ENCODE assay signal across 8 cellular contexts in genomic region chr2:74250189-74250631, GRCh38. TPM values are rescaled to one million over a fixed set of nuclear protein-coding genes. Genes with fewer than 3 reads are reported as not detected.
DNase-seq lines count a peak whose midpoint lies in the region; ATAC-seq, FAIRE-seq and TF ChIP-seq lines count a peak whose summit lies in the region.

No MANE protein-coding gene starts in this region.

- DNase-seq in AG20443 (ENCODE audit: low spot score) (peak; percentile 76), GM18507 (ENCODE audit: extremely low spot score, insufficient read length, low read depth) (peak; percentile 55), NT2/D1 (ENCODE audit: low read depth, low spot score) (peak; percentile 44), activated T-cell treated with anti-CD3 and anti-CD28 coated beads for 4 hours (peak; percentile 34), fibroblast of mammary gland (ENCODE audit: low read depth) (peak; percentile 44), ovary (peak; percentile 30 to 65 (median 49)), aorta (no peak)

- no peak for TF ChIP-seq EP300 in ovary (IDR thresholded peaks at IDR 0.05)

- H3K27ac ChIP-seq in ovary (no peak overlapping the region), aorta (ENCODE audit: low read depth in 1 of 2, low read length in 2 of 2) (no peak overlapping the region)

- TF ChIP-seq CTCF in fibroblast of mammary gland (conservative IDR thresholded peaks at IDR 0.05; ENCODE audit: control insufficient read depth, insufficient read depth, low read depth, low read length) (peak; percentile 74), ovary (IDR thresholded peaks at IDR 0.05) (peak; percentile 46 to 52 (median 47))

- H3K27me3 ChIP-seq in NT2/D1 (ENCODE audit: insufficient read depth, insufficient read length): no peaks in the 10 kb centered on the region
- no peaks in the 10 kb centered on the region for H3K27me3 ChIP-seq in ovary
- H3K27me3 ChIP-seq in aorta (ENCODE audit: control insufficient read depth in 1 of 2, insufficient read depth in 2 of 2, low read length in 1 of 2): no peaks in the 10 kb centered on the region

- no peaks in the 10 kb centered on the region for H3K4me1 ChIP-seq in NT2/D1 (ENCODE audit: insufficient read depth, insufficient read length)
- no peaks in the 10 kb centered on the region for H3K4me1 ChIP-seq in ovary (ENCODE audit: insufficient read depth)
- peaks cover 0 to 6% of the 10 kb centered on the region in 2 donors for H3K4me1 ChIP-seq in aorta (ENCODE audit: control insufficient read depth in 1 of 2, insufficient read depth in 2 of 2, low read length in 2 of 2)

- intact Hi-C loops in ovary (cut with DNase I): loop anchor here in 1 of 4 donors (10.0 kb wide), 1 partner anchor 105 kb away; the partner anchor contains the start of gene BOLA3
- intact Hi-C loops in aorta (cut with DNase I): loop anchor here (5.0 to 10.0 kb wide), 3 partner anchors 53 to 85 kb away; partner anchors contain the start of gene MTHFD2 (in 1 of the 2)

- H3K9me3 ChIP-seq in NT2/D1 (ENCODE audit: insufficient read depth, low read length): no peaks in the 10 kb centered on the region
- no peaks in the 10 kb centered on the region for H3K9me3 ChIP-seq in ovary
- H3K9me3 ChIP-seq in aorta (ENCODE audit: control insufficient read depth, low read length): no peaks in the 10 kb centered on the region

- no peak overlapping the region for H3K9ac ChIP-seq in NT2/D1 (ENCODE audit: insufficient read length, low read depth)

- FAIRE-seq in GM18507 (lab: Jason Lieb, UNC): peak; percentile 56

- no peak for TF ChIP-seq POLR2A in ovary (IDR thresholded peaks at IDR 0.05)

- 22 to 26% (median 24%) methylated on average over 10 of the region's 10 CpGs for WGBS in ovary, 3 donors
- 36 to 38% methylated on average over 10 of the region's 10 CpGs for WGBS in aorta, 2 donors

- H3K4me3 ChIP-seq in NT2/D1 (ENCODE audit: insufficient read length, low read depth) (no peak overlapping the region), fibroblast of mammary gland (ENCODE audit: control insufficient read depth, low read depth, low read length) (no peak overlapping the region), ovary (no peak overlapping the region), aorta (ENCODE audit: low read length in 2 of 2) (no peak overlapping the region)

- H3K36me3 ChIP-seq in NT2/D1 (ENCODE audit: insufficient read depth, insufficient read length, low read length): no peaks in the 10 kb centered on the region
- no peaks in the 10 kb centered on the region for H3K36me3 ChIP-seq in ovary
- H3K36me3 ChIP-seq in aorta (ENCODE audit: control insufficient read depth in 1 of 2, insufficient read depth in 2 of 2, low read length in 1 of 2): no peaks in the 10 kb centered on the region

- ATAC-seq in aorta (ENCODE audit: low FRiP score): peak; percentile 30
- ATAC-seq in GM21360 (IDR thresholded peaks at IDR 0.05; ENCODE audit: unreplicated experiment): no peak

RNA-seq across cellular contexts. Expression of gene MTHFD2, which starts 51.8 kb away (rescaled TPM):
- total RNA-seq in ovary (100 to 1,000 TPM in 1 of 7 donors, 10 to 100 TPM in 5, 1 to 10 TPM in 1; 6.5 to 229 (median 20.4) TPM), aorta (100 to 1,000 TPM in 1 of 2 donors, 10 to 100 TPM in 1; 55.7 to 119 TPM)
- polyA plus RNA-seq in ovary (10 to 100 TPM; 23.4 to 60.4 TPM), aorta (100 to 1,000 TPM; 135 to 180 TPM)

Comparison
In these comparisons a context has a peak if more than half of its experiments do, and no peak if none do; other contexts are left out.
1. DNase-seq: peak in AG20443 (single experiment), GM18507 (single experiment), NT2/D1 (single experiment), activated T-cell treated with anti-CD3 and anti-CD28 coated beads for 4 hours (single experiment), fibroblast of mammary gland (single experiment) and ovary (5 of 5); none in aorta (0 of 2).